ENCODE assay signal across 7 cellular contexts in the genomic region with DNA sequence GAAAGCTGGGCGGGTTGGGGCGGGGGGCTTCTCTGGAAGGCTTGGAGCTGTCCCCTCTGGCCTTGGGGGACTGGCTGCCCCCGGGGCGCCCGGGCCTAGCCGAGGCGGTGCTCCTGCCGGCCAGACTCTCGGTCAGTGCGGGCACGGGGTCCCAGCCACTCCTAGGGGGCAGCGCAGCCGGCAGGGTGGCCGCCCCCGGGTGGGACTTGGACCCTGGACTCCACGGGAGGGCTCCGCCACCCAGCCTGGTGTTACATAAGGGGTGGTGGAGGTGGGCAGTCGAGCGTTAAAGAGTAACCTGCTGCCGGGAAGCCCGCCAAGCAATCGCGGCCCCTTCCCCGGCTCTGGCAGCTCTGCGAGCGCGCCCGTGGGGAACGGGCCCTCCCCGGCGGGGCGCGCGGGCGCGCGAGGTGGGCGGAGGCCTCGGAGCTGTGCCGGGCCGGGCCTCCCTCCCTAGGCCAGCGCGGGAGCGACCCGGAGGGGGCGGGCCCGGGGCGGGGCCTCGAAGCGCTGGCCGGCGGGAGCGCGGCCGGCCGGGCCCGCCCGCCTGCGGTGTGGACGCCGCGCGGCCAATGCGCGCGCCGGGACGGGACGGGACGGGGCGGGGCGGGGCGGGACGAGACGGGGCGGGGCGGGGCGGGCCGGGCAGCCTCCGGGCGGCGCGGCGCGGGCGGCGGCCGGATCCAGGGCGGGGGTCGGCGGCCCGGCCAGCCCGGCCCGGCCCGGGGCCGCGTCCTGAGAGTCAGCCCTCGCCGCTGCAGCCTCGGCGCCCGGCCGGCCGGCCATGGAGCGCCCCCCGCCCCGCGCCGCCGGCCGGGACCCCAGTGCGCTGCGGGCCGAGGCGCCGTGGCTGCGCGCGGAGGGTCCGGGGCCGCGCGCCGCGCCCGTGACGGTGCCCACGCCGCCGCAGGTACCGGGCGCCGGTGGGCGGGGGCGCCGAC. TPM values are rescaled to one million over a fixed set of nuclear protein-coding genes. Genes with fewer than 3 reads are reported as not detected.
DNase-seq lines count a peak whose midpoint lies in the region; ATAC-seq, FAIRE-seq and TF ChIP-seq lines count a peak whose summit lies in the region.

A gene with protein sequence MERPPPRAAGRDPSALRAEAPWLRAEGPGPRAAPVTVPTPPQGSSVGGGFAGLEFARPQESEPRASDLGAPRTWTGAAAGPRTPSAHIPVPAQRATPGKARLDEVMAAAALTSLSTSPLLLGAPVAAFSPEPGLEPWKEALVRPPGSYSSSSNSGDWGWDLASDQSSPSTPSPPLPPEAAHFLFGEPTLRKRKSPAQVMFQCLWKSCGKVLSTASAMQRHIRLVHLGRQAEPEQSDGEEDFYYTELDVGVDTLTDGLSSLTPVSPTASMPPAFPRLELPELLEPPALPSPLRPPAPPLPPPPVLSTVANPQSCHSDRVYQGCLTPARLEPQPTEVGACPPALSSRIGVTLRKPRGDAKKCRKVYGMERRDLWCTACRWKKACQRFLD (plus strand): TSS at position 648 of the 941 bp plus-strand sequence. CDS start 137 bp downstream, at position 785.

- H3K9ac ChIP-seq in colonic mucosa (ENCODE audit: low read depth in 2 of 2, low read length in 2 of 2) (peak within 1 kb of the TSS; percentile 70 to 73), kidney (ENCODE audit: low read length in 2 of 2) (peak within 1 kb of the TSS; percentile 69 to 80), smooth muscle cell (ENCODE audit: low read depth) (peak within 1 kb of the TSS; percentile 66)

- peak within 1 kb of the TSS; percentile 95 for H3K27ac ChIP-seq in colonic mucosa
- peak within 1 kb of the TSS; percentile 89 to 92 for H3K27ac ChIP-seq in kidney (ENCODE audit: low read depth in 2 of 2, low read length in 2 of 2)
- H3K27ac ChIP-seq in smooth muscle cell (ENCODE audit: low read depth) = peak within 1 kb of the TSS; percentile 60

- 0 out of 2 replicates have a peak, but pooled peaks cover 3% of the 10 kb centered on the region for H3K36me3 Mint-ChIP-seq in WTC11

- H4K20me1 ChIP-seq in smooth muscle cell (ENCODE audit: low read depth) = peaks cover 42% of the 10 kb centered on the region

- H3K9me3 Mint-ChIP-seq in WTC11 = no peaks in the 10 kb centered on the region

- H3K4me2 ChIP-seq in smooth muscle cell = peak within 1 kb of the TSS; percentile 96

- H2AFZ ChIP-seq in smooth muscle cell (ENCODE audit: low read depth) = no peak within 1 kb of the TSS

- peaks cover 7% of the 10 kb centered on the region for H3K36me3 ChIP-seq in colonic mucosa
- H3K36me3 ChIP-seq in kidney (ENCODE audit: control insufficient read depth in 1 of 2, insufficient read depth in 2 of 2, low read length in 2 of 2) = peaks cover 2 to 13% of the 10 kb centered on the region in 2 donors
- H3K36me3 ChIP-seq in smooth muscle cell (ENCODE audit: low read depth) = no peaks in the 10 kb centered on the region

- no peak for FAIRE-seq in kidney (lab: Jason Lieb, UNC)

- H3K4me1 Mint-ChIP-seq in WTC11 = no peaks in the 10 kb centered on the region

- intact Hi-C loops in colonic mucosa (cut with DNase I) (no loop called here), kidney (cut with DNase I) (no loop called here)

- peak within 1 kb of the TSS; percentile 58 for H3K4me3 ChIP-seq in colonic mucosa
- H3K4me3 ChIP-seq in kidney (ENCODE audit: low read length in 2 of 2) = peak within 1 kb of the TSS; percentile 62 to 71
- peak within 1 kb of the TSS; percentile 83 for H3K4me3 ChIP-seq in smooth muscle cell

- peak within 1 kb of the TSS; percentile 60 for H3K4me3 Mint-ChIP-seq in WTC11

- H3K9me3 ChIP-seq in colonic mucosa (no peaks in the 10 kb centered on the region), kidney (ENCODE audit: control insufficient read depth in 1 of 2, low read length in 2 of 2) (no peaks in the 10 kb centered on the region), smooth muscle cell (replicated peaks; ENCODE audit: low read depth) (no peaks in the 10 kb centered on the region)

- DNase-seq in GM10266 (ENCODE audit: extremely low spot score) = peak; percentile 99
- DNase-seq in NCI-H2196 (lab: John Stamatoyannopoulos, UW; ENCODE audit: unreplicated experiment) = peak; percentile 90
- peak; percentile 58 for DNase-seq in WTC11 (ENCODE audit: low spot score)
- peak; percentile 82 for DNase-seq in colonic mucosa
- DNase-seq in kidney = peak; percentile 94
- DNase-seq in smooth muscle cell (lab: John Stamatoyannopoulos, UW; ENCODE audit: unreplicated experiment) = no peak

- peaks cover 24% of the 10 kb centered on the region for H3F3A ChIP-seq in smooth muscle cell (ENCODE audit: low read depth)

- H3K27me3 ChIP-seq in colonic mucosa (no peaks in the 10 kb centered on the region), smooth muscle cell (ENCODE audit: low read depth) (no peaks in the 10 kb centered on the region)

- H3K27ac Mint-ChIP-seq in WTC11 = no peak within 1 kb of the TSS

- H3K4me1 ChIP-seq in colonic mucosa (peaks cover 32% of the 10 kb centered on the region), kidney (ENCODE audit: control insufficient read depth in 1 of 2, insufficient read depth in 1 of 2, low read depth in 1 of 2, low read length in 2 of 2) (peaks cover 0 to 16% of the 10 kb centered on the region in 2 donors), smooth muscle cell (ENCODE audit: low read depth) (peaks cover 30% of the 10 kb centered on the region)

- ATAC-seq in HG02610 (IDR thresholded peaks at IDR 0.05; ENCODE audit: unreplicated experiment) = peak; percentile 48
- peak; percentile 61 for ATAC-seq in WTC11

- 2% methylated on average over 48 of the region's 136 CpGs for WGBS in smooth muscle cell (ENCODE audit: low lambda C conversion rate)

- CTCF ChIA-PET in WTC11 (lab: Charles Lee) = interaction anchor here (0.6 to 2.2 kb wide), 12 partner anchors 11 to 241 kb away, joined by 3 to 10 read pairs (median 4); a partner anchor contains a TSS

- no peaks in the 10 kb centered on the region for H3K79me2 ChIP-seq in smooth muscle cell (ENCODE audit: low read depth)

- H3K27me3 Mint-ChIP-seq in WTC11 (ENCODE audit: low read depth) = no peaks in the 10 kb centered on the region

- TF ChIP-seq CTCF in GM10266 (IDR thresholded peaks at IDR 0.05; ENCODE audit: control insufficient read depth, insufficient read depth, low read depth, missing control alignments) = no peak
- TF ChIP-seq CTCF in WTC11 (IDR thresholded peaks at IDR 0.05) = no peak
- no peak for TF ChIP-seq CTCF in colonic mucosa (IDR thresholded peaks at IDR 0.05)
- TF ChIP-seq CTCF in kidney (IDR thresholded peaks at IDR 0.05; ENCODE audit: borderline replicate concordance, extremely low read depth, insufficient read depth) = no peak
- TF ChIP-seq CTCF in smooth muscle cell (IDR thresholded peaks at IDR 0.05; ENCODE audit: borderline replicate concordance, insufficient read depth, poor library complexity, severe bottlenecking) = no peak

- POLR2A ChIA-PET in WTC11 (lab: Charles Lee) = interaction anchor here (0.6 to 1.5 kb wide), 3 partner anchors 32 to 231 kb away, joined by 5 to 7 read pairs (median 6); a partner anchor contains a TSS

TF ChIP-seq in WTC11, 78 proteins besides CTCF, POLR2A, EP300 and RAD21:
- peak; percentile 75 for TF ChIP-seq GABPB1 (CRISPR knock-in tag; IDR thresholded peaks at IDR 0.05)
- peak; percentile 38; the same call in 1 of the 2 replicates for TF ChIP-seq SP1 (CRISPR knock-in tag; conservative IDR thresholded peaks at IDR 0.05)
- TF ChIP-seq, protein P1, sequence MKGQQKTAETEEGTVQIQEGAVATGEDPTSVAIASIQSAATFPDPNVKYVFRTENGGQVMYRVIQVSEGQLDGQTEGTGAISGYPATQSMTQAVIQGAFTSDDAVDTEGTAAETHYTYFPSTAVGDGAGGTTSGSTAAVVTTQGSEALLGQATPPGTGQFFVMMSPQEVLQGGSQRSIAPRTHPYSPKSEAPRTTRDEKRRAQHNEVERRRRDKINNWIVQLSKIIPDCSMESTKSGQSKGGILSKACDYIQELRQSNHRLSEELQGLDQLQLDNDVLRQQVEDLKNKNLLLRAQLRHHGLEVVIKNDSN (CRISPR knock-in tag; IDR thresholded peaks at IDR 0.05) = no peak
- TF ChIP-seq ZNF671 (CRISPR knock-in tag; IDR thresholded peaks at IDR 0.05) = no peak
- no peak for TF ChIP-seq NFE2L1 (CRISPR knock-in tag; IDR thresholded peaks at IDR 0.05)
- TF ChIP-seq CREM (CRISPR knock-in tag; IDR thresholded peaks at IDR 0.05) = no peak
- TF ChIP-seq FOXP1 (CRISPR knock-in tag; IDR thresholded peaks at IDR 0.05; ENCODE audit: borderline replicate concordance) = peak; percentile 53; the same call in 1 of the 2 replicates

RNA-seq across cellular contexts. Expression of the gene that starts here (rescaled TPM):
- total RNA-seq in WTC11 (2021) = 41.6 to 47.2 TPM (median 43.3 TPM) in 3 replicates
- 10 to 100 TPM; 44.3 to 75.3 TPM for total RNA-seq in colonic mucosa
- total RNA-seq in kidney = 154 TPM
- polyA plus RNA-seq in kidney (ENCODE audit: insufficient read depth, low read depth, low replicate concordance) = 171 TPM
- total RNA-seq in smooth muscle cell = 24.4 and 43.7 TPM in 2 replicates
- 45.6 and 58.4 TPM in 2 replicates for polyA plus RNA-seq in smooth muscle cell
